11 cellular contexts compared by ENCODE assay signal in genomic region chr11:30282289-30282631, GRCh38. TPM values are rescaled to one million over a fixed set of nuclear protein-coding genes. Genes with fewer than 3 reads are reported as not detected.
DNase-seq lines count a peak whose midpoint lies in the region; ATAC-seq and TF ChIP-seq lines count a peak whose summit lies in the region.
"Had no signal": no experiment of that assay in that cellular context is flagged by ENCODE, and none has a peak within 500 bp of the region (broad histone marks: within the 10 kb centered on the region; RNA-seq: fewer than 3 reads in every experiment).

No MANE protein-coding gene starts in this region.

- H3K4me1 ChIP-seq in BE2C: no peaks in the 10 kb centered on the region
- no peaks in the 10 kb centered on the region for H3K4me1 ChIP-seq in vagina
- H3K4me1 ChIP-seq: ascending aorta, heart left ventricle had no signal

- H3K9me3 ChIP-seq in BE2C (no peaks in the 10 kb centered on the region), vagina (no peaks in the 10 kb centered on the region)
- H3K9me3 ChIP-seq: ascending aorta, heart left ventricle had no signal

- no peak overlapping the region for H3K27ac ChIP-seq in vagina
- H3K27ac ChIP-seq: ascending aorta, heart left ventricle had no signal

- peak; percentile 2 for DNase-seq in effector CD4-positive, alpha-beta T cell
- DNase-seq in BE2C (no peak), AML-193 (lab: John Stamatoyannopoulos, UW) (no peak), vagina (ENCODE audit: extremely low spot score in 2 of 2) (no peak), NCI-H1436 treated with DMSO at 0.1 percent for 48 hours (lab: John Stamatoyannopoulos, UW) (no peak)
- DNase-seq: heart left ventricle had no signal

- no peak for TF ChIP-seq CTCF in BE2C (IDR thresholded peaks at IDR 0.05; ENCODE audit: low read depth, low read length)
- TF ChIP-seq CTCF in vagina (IDR thresholded peaks at IDR 0.05): no peak

- ATAC-seq in GM18511 (IDR thresholded peaks at IDR 0.05; ENCODE audit: unreplicated experiment): peak; percentile 91
- ATAC-seq in GM21447 (IDR thresholded peaks at IDR 0.05; ENCODE audit: unreplicated experiment): peak; percentile 93
- ATAC-seq in HG03439 (IDR thresholded peaks at IDR 0.05; ENCODE audit: unreplicated experiment): peak; percentile 68
- ATAC-seq: heart left ventricle had no signal

- no peak for TF ChIP-seq POLR2A in vagina (IDR thresholded peaks at IDR 0.05)

- no peak overlapping the region for H3K4me3 ChIP-seq in BE2C (ENCODE audit: low read depth, low read length)
- H3K4me3 ChIP-seq in vagina: no peak overlapping the region
- H3K4me3 ChIP-seq: ascending aorta, heart left ventricle had no signal

- no peaks in the 10 kb centered on the region for H3K27me3 ChIP-seq in BE2C
- H3K27me3 ChIP-seq in vagina: no peaks in the 10 kb centered on the region
- H3K27me3 ChIP-seq: ascending aorta, heart left ventricle had no signal

- H3K36me3 ChIP-seq in BE2C (no peaks in the 10 kb centered on the region), vagina (no peaks in the 10 kb centered on the region)
- H3K36me3 ChIP-seq: ascending aorta, heart left ventricle had no signal

- intact Hi-C loops in vagina (cut with DNase I): no loop called here

RNA-seq across cellular contexts. Expression of gene ARL14EP, which starts 40.6 kb away (rescaled TPM):
- 26.3 TPM for polyA plus RNA-seq in BE2C (2012; ENCODE audit: insufficient read depth, insufficient read length, low read depth)
- 15.7 TPM for total RNA-seq in vagina

RNA-seq across cellular contexts. Expression of gene FSHB, which starts 51.4 kb away (rescaled TPM):
- polyA plus RNA-seq in BE2C (2012; ENCODE audit: insufficient read depth, insufficient read length, low read depth): not detected
- total RNA-seq in vagina: not detected
- total RNA-seq: ascending aorta, heart left ventricle, SK-MEL-5 had no signal
- polyA plus RNA-seq: heart left ventricle had no signal
